ENCODE assay signal across 10 cellular contexts in the genomic region with DNA sequence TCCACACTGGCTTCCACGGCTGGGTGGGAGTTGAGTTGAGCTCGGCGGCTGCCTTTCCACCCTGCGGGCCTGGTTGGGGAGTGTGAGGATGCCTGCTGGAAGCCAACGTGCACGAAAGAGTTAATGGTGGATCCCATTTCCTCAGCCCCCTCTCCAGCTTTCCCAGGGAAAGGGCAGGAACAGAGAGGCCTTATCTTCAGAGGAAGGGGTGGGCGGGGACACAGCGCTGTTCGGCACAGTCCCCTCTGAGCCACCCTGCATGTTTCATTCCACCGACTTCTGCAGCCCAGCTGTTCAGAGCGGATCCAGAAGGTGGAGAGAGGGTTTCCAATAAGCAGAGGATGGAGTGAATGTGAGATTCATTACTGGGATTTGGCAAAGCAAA.
DNase-seq lines count a peak whose midpoint lies in the region; ATAC-seq and TF ChIP-seq lines count a peak whose summit lies in the region.
"Had no signal": no experiment of that assay in that cellular context is flagged by ENCODE, and none has a peak within 500 bp of the region (broad histone marks: within the 10 kb centered on the region; RNA-seq: fewer than 3 reads in every experiment).

No MANE protein-coding gene starts in this region.

- H2AK5ac ChIP-seq in mesenchymal stem cell (ENCODE audit: low read length, severe bottlenecking), result no peak overlapping the region

- DNase-seq in AG04450 (ENCODE audit: low read depth, low spot score) (no peak), choroid plexus epithelial cell (ENCODE audit: low read depth) (no peak), mesenchymal stem cell (peak; percentile 71), GM19238 (ENCODE audit: insufficient read length, low spot score) (no peak)
- DNase-seq in stimulated activated CD4-positive, alpha-beta T cell treated with anti-CD3 and anti-CD28 coated beads, Interleukin-1b, Interleukin-23, amount 100 ng/mL, for 48 hours, result no peak
- DNase-seq: activated CD4-positive, alpha-beta T cell treated with anti-CD3 and anti-CD28 coated beads for 4 hours; GOT3 had no signal

- peak overlapping the region; percentile 83 for H4K91ac ChIP-seq in mesenchymal stem cell (ENCODE audit: low read length)

- H3K27me3 ChIP-seq in AG04450 (ENCODE audit: control insufficient read depth, insufficient read depth, low read length), result no peaks in the 10 kb centered on the region
- H3K27me3 ChIP-seq in mesenchymal stem cell (ENCODE audit: control insufficient read depth in 1 of 2, insufficient read depth in 1 of 2, low read length in 2 of 2), result no peaks in the 10 kb centered on the region

- TF ChIP-seq CTCF in AG04450 (IDR thresholded peaks at IDR 0.05; ENCODE audit: low read depth, low read length), result no peak
- peak; percentile 26 for TF ChIP-seq CTCF in choroid plexus epithelial cell (conservative IDR thresholded peaks at IDR 0.05; ENCODE audit: low read depth, low read length)

- no peaks in the 10 kb centered on the region for H3K9me3 ChIP-seq in AG04450 (ENCODE audit: control insufficient read depth, insufficient read depth, low read length)
- H3K9me3 ChIP-seq in KOPT-K1 (ENCODE audit: insufficient read depth, low read length, poor library complexity, severe bottlenecking), result no peaks in the 10 kb centered on the region
- H3K9me3 ChIP-seq in mesenchymal stem cell (ENCODE audit: control insufficient read depth, low read length), result no peaks in the 10 kb centered on the region

- peak overlapping the region; percentile 60 for H2BK15ac ChIP-seq in mesenchymal stem cell (ENCODE audit: low read depth, poor library complexity, severe bottlenecking)

- H3K4ac ChIP-seq in mesenchymal stem cell (ENCODE audit: low read depth in 1 of 2, low read length in 2 of 2), result peak overlapping the region; percentile 21 to 49

- ATAC-seq in GM19328 (IDR thresholded peaks at IDR 0.05; ENCODE audit: unreplicated experiment), result no peak
- no peak for ATAC-seq in HG02852 (IDR thresholded peaks at IDR 0.05; ENCODE audit: unreplicated experiment)

- H3K14ac ChIP-seq in mesenchymal stem cell (ENCODE audit: low read length in 2 of 2), result no peak overlapping the region

- H3K36me3 ChIP-seq in KOPT-K1 (ENCODE audit: insufficient read depth, low read length) (no peaks in the 10 kb centered on the region), mesenchymal stem cell (ENCODE audit: control insufficient read depth in 1 of 2, insufficient read depth in 2 of 2, low read depth in 1 of 2, low read length in 2 of 2) (peaks cover 9 to 33% of the 10 kb centered on the region in 2 experiments)

- no peak overlapping the region for H2BK5ac ChIP-seq in mesenchymal stem cell (ENCODE audit: low read depth, low read length, poor library complexity, severe bottlenecking)

- no peak overlapping the region for H2BK120ac ChIP-seq in mesenchymal stem cell (ENCODE audit: low read depth, low read length)

- H3K27ac ChIP-seq in AG04450 (ENCODE audit: low read depth, low read length), result peak overlapping the region; percentile 65
- peak overlapping the region; percentile 98 for H3K27ac ChIP-seq in KOPT-K1 (ENCODE audit: low read depth, low read length, poor library complexity, severe bottlenecking)
- H3K27ac ChIP-seq in mesenchymal stem cell (ENCODE audit: low read length, poor library complexity, severe bottlenecking), result no peak overlapping the region

- H3K4me3 ChIP-seq in AG04450 (ENCODE audit: low read depth, low read length) (no peak overlapping the region), choroid plexus epithelial cell (ENCODE audit: low read depth, low read length) (no peak overlapping the region), mesenchymal stem cell (ENCODE audit: insufficient read depth in 1 of 2, low read depth in 1 of 2, low read length in 2 of 2) (peak overlapping the region in 1 of 2 experiments; percentile 40)

- POLR2A ChIA-PET in AG04450 (lab: Yijun Ruan, JAX), result interaction anchor here (0.7 to 1.4 kb wide), 2 partner anchors 9 to 111 kb away, joined by 3 read pairs; no protein-coding TSS in a partner anchor

- peak overlapping the region; percentile 78 to 87 for H3K18ac ChIP-seq in mesenchymal stem cell (ENCODE audit: low read depth in 1 of 2, low read length in 2 of 2)

- H3K9ac ChIP-seq in mesenchymal stem cell (ENCODE audit: low read length), result peak overlapping the region; percentile 69

- H3K23ac ChIP-seq in mesenchymal stem cell (ENCODE audit: low read length in 2 of 2), result peak overlapping the region in 1 of 2 experiments; percentile 22

- H3K4me1 ChIP-seq in mesenchymal stem cell (ENCODE audit: control insufficient read depth, insufficient read depth, low read depth, low read length), result peaks cover 82% of the 10 kb centered on the region

- WGBS in mesenchymal stem cell, result 0% methylated on average over 4 of the region's 11 CpGs

- CTCF ChIA-PET in AG04450 (lab: Charles Lee), result interaction anchor here (1.1 to 1.2 kb wide), 2 partner anchors 12 to 577 kb away, joined by 3 read pairs; no protein-coding TSS in a partner anchor

- H2BK12ac ChIP-seq in mesenchymal stem cell (ENCODE audit: low read length in 2 of 2), result peak overlapping the region; percentile 23 to 42

- peak overlapping the region; percentile 78 for H4K8ac ChIP-seq in mesenchymal stem cell (ENCODE audit: low read length)

- H3K79me1 ChIP-seq in mesenchymal stem cell (replicated peaks; ENCODE audit: low read length, poor library complexity, severe bottlenecking), result peaks cover 37% of the 10 kb centered on the region

- no peak overlapping the region for H3K4me2 ChIP-seq in mesenchymal stem cell (ENCODE audit: low read length, poor library complexity, severe bottlenecking)

- no peak overlapping the region for H2AFZ ChIP-seq in mesenchymal stem cell (ENCODE audit: low read depth, low read length)
